ENCODE assay signal across 21 cellular contexts in the genomic region with DNA sequence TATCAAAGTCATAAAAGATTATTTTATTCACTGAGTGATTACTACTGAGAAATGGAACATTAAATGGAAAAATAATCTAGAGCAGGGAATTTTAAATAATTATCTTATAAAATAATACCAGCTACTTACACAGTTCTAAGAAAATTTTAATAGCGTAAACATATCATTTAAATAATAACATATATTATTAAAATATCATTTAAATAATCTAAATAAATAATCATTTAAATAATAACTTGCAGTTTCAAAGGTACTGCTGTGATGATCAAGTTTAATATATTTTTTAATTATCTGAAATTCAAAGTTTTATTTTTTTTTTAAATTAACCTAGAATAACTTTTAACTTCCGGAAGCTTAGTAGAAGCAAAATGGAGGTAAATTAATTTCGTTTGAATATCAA.
DNase-seq lines count a peak whose midpoint lies in the region; ATAC-seq, FAIRE-seq and TF ChIP-seq lines count a peak whose summit lies in the region.
"Had no signal": no experiment of that assay in that cellular context is flagged by ENCODE, and none has a peak within 500 bp of the region (broad histone marks: within the 10 kb centered on the region; RNA-seq: fewer than 3 reads in every experiment).

No MANE protein-coding gene starts in this region.

- H3K4me1 ChIP-seq in pancreas: no peaks in the 10 kb centered on the region
- no peaks in the 10 kb centered on the region for H3K4me1 ChIP-seq in transverse colon
- H3K4me1 ChIP-seq: Caco-2 had no signal

- TF ChIP-seq CTCF in WTC11 (IDR thresholded peaks at IDR 0.05): no peak
- no peak for TF ChIP-seq CTCF in pancreas (IDR thresholded peaks at IDR 0.05)
- TF ChIP-seq CTCF in transverse colon (IDR thresholded peaks at IDR 0.05): no peak

- no peaks in the 10 kb centered on the region for H3K36me3 Mint-ChIP-seq in WTC11
- H3K36me3 Mint-ChIP-seq: CD4-positive, alpha-beta memory T cell had no signal

- no peaks in the 10 kb centered on the region for H3K27me3 Mint-ChIP-seq in WTC11 (ENCODE audit: low read depth)
- H3K27me3 Mint-ChIP-seq: CD4-positive, alpha-beta memory T cell had no signal

- intact Hi-C loops in pancreas (cut with DNase I): no loop called here
- intact Hi-C loops in transverse colon (cut with DNase I; ENCODE audit: low total_unique reads): no loop called here
- intact Hi-C loops in left cardiac atrium (cut with DNase I): no loop called here

- H3K27ac ChIP-seq in pancreas: no peak overlapping the region
- no peak overlapping the region for H3K27ac ChIP-seq in transverse colon
- H3K27ac ChIP-seq: GM23248 had no signal

- H3K36me3 ChIP-seq in pancreas (no peaks in the 10 kb centered on the region), transverse colon (no peaks in the 10 kb centered on the region)

- H3K27me3 ChIP-seq in pancreas: no peaks in the 10 kb centered on the region
- no peaks in the 10 kb centered on the region for H3K27me3 ChIP-seq in transverse colon

- no peak overlapping the region for H3K4me3 Mint-ChIP-seq in WTC11
- H3K4me3 Mint-ChIP-seq: CD4-positive, alpha-beta memory T cell had no signal

- in situ Hi-C loops in transverse colon (cut with MboI; ENCODE audit: low pct_ligation_motif_present in 1 of 4, low pct_unique_long_range_greater_than_20kb in 1 of 4, low sequenced_read_pairs in 3 of 4): no loop called here

- H3K4me3 ChIP-seq in pancreas: no peak overlapping the region
- H3K4me3 ChIP-seq in transverse colon: no peak overlapping the region
- H3K4me3 ChIP-seq: GM12878, GM23248 had no signal

- H3K9me3 Mint-ChIP-seq in WTC11: no peaks in the 10 kb centered on the region

- FAIRE-seq in G401.6 (lab: Jason Lieb, UNC): peak; percentile 94
- FAIRE-seq in frontal cortex (lab: Jason Lieb, UNC): peak; percentile 84
- FAIRE-seq in pancreas (lab: Jason Lieb, UNC): peak; percentile 92
- no peak for FAIRE-seq in HTR-8/SVneo (lab: Jason Lieb, UNC)
- FAIRE-seq: GM12878, GM19239, H1 had no signal

- TF ChIP-seq POLR2A in transverse colon (IDR thresholded peaks at IDR 0.05): no peak

- no peak overlapping the region for H3K27ac Mint-ChIP-seq in WTC11
- H3K27ac Mint-ChIP-seq: CD4-positive, alpha-beta memory T cell had no signal

- 83 to 84% methylated on average over 3 of the region's 3 CpGs for WGBS in pancreas, 2 donors
- WGBS in transverse colon (ENCODE audit: low coverage in 1 of 2), 2 donors: 73 to 92% methylated on average over 3 of the region's 3 CpGs

- no peak for ATAC-seq in WTC11
- no peak for ATAC-seq in pancreas
- no peak for ATAC-seq in left cardiac atrium
- ATAC-seq: GM12878, HCT116 had no signal

- DNase-seq in WTC11 (ENCODE audit: low spot score) (no peak), frontal cortex (ENCODE audit: low spot score in 2 of 2) (no peak), pancreas (no peak), transverse colon (no peak), left cardiac atrium (no peak), HCEC 1CT (no peak), HTR-8/SVneo (ENCODE audit: insufficient read length, low spot score) (no peak)
- DNase-seq: 8988T; C1 segment of cervical spinal cord; Caco-2; CD4-positive, alpha-beta memory T cell; DMS153; DND-41; GDM1; GM23248; H7 had no signal

- no peak for TF ChIP-seq EP300 in transverse colon (IDR thresholded peaks at IDR 0.05; ENCODE audit: low read depth)

- POLR2A ChIA-PET in WTC11 (lab: Charles Lee): no interaction called here

- H3K4me1 Mint-ChIP-seq in WTC11: no peaks in the 10 kb centered on the region
- H3K4me1 Mint-ChIP-seq: CD4-positive, alpha-beta memory T cell had no signal

- no peaks in the 10 kb centered on the region for H3K9me3 ChIP-seq in pancreas
- no peaks in the 10 kb centered on the region for H3K9me3 ChIP-seq in transverse colon
- H3K9me3 ChIP-seq: Caco-2 had no signal

- CTCF ChIA-PET in WTC11 (lab: Charles Lee): no interaction called here

TF ChIP-seq in WTC11, 78 proteins besides CTCF, POLR2A, EP300 and RAD21:
- TF ChIP-seq HMGA2 (CRISPR knock-in tag; IDR thresholded peaks at IDR 0.05): peak; percentile 94
- TF ChIP-seq, protein P1, sequence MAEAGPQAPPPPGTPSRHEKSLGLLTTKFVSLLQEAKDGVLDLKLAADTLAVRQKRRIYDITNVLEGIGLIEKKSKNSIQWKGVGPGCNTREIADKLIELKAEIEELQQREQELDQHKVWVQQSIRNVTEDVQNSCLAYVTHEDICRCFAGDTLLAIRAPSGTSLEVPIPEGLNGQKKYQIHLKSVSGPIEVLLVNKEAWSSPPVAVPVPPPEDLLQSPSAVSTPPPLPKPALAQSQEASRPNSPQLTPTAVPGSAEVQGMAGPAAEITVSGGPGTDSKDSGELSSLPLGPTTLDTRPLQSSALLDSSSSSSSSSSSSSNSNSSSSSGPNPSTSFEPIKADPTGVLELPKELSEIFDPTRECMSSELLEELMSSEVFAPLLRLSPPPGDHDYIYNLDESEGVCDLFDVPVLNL (CRISPR knock-in tag; IDR thresholded peaks at IDR 0.05; ENCODE audit: borderline replicate concordance, low read depth): no peak
